In the genomic region with DNA sequence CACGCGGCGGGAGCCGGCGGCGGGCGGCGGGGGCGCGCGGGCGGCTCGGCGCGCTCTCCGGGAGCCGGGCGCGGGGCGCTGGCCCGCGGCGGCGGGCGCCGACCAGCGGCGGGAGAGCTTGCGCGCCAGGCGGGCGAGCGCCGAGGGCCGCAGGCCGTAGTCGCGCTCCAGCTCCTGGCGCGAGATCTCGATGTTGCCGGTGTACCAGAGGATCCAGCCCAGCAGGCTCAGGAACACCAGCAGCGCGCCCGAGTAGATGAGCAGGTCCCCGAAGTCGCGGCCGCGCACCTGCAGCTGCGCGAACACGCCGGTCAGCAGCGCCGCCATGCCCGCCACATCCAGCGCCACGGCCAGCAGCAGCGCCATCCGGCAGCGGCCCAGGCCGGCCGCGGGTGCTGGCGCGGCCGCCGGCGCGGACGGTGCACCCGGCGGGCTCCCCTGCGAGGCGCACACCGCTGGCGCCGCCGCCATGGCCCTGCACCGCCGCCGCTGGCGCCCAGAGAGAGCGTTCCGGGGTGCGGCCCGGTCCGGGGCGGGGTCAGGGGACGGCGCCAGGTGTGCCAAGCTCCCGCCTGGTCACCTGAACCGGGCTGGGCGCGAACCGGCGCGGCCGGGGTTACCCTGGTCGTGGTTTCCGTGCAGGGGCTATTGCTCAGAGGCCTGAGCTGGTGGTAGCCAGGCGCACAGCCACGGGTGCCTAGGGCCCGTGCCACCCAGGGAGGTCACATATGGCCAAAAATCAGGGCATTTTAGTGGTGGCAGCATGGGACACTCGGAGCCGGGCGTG, we compare ENCODE assay signal across 8 cellular contexts. TPM values are rescaled to one million over a fixed set of nuclear protein-coding genes. Genes with fewer than 3 reads are reported as not detected.
DNase-seq lines count a peak whose midpoint lies in the region; FAIRE-seq and TF ChIP-seq lines count a peak whose summit lies in the region.

Gene TMEM238, minus strand, starts transcription at position 504 of the 787 bp plus-strand sequence. Its CDS starts 33 bp downstream, at position 471.

- H3K27me3 Mint-ChIP-seq in activated naive CD4-positive, alpha-beta T cell treated with anti-CD3 and anti-CD28 coated beads for 36 hours (ENCODE audit: low read depth): no peaks in the 10 kb centered on the region
- peaks cover 14% of the 10 kb centered on the region for H3K27me3 Mint-ChIP-seq in neural crest cell (ENCODE audit: low read depth)

- DNase-seq in CD1c-positive myeloid dendritic cell (ENCODE audit: extremely low spot score) (peak; percentile 67), HAP-1 (ENCODE audit: low spot score in 2 of 2) (peak; percentile 51 to 76), foreskin melanocyte (peak; percentile 24), neural crest cell (ENCODE audit: low read depth, low spot score) (no peak), vagina (ENCODE audit: extremely low spot score in 2 of 2) (no peak), HTR-8/SVneo (ENCODE audit: insufficient read length, low spot score) (no peak)
- DNase-seq in activated naive CD4-positive, alpha-beta T cell treated with anti-CD3 and anti-CD28 coated beads for 36 hours: peak; percentile 65

- no peaks in the 10 kb centered on the region for H3K9me3 Mint-ChIP-seq in activated naive CD4-positive, alpha-beta T cell treated with anti-CD3 and anti-CD28 coated beads for 36 hours
- H3K9me3 Mint-ChIP-seq in neural crest cell: no peaks in the 10 kb centered on the region

- H2AFZ ChIP-seq in OCI-LY1 (ENCODE audit: low read length): no peak within 1 kb of the TSS

- H3K9ac ChIP-seq in OCI-LY1 (ENCODE audit: low read length): peak within 1 kb of the TSS; percentile 88

- H3K4me1 ChIP-seq in HAP-1 (peaks cover 29% of the 10 kb centered on the region), OCI-LY1 (ENCODE audit: insufficient read depth, low read length, severe bottlenecking) (peaks cover 41% of the 10 kb centered on the region), vagina (peaks cover 47% of the 10 kb centered on the region)

- H3K27me3 ChIP-seq in HAP-1 (ENCODE audit: low read depth) (no peaks in the 10 kb centered on the region), OCI-LY1 (ENCODE audit: insufficient read depth, low read length) (no peaks in the 10 kb centered on the region), vagina (no peaks in the 10 kb centered on the region)

- FAIRE-seq in HTR-8/SVneo (lab: Jason Lieb, UNC): no peak

- H3K9me2 ChIP-seq in OCI-LY1 (ENCODE audit: low read depth, low read length): no peaks in the 10 kb centered on the region

- peak within 1 kb of the TSS; percentile 88 for H3K4me3 ChIP-seq in HAP-1
- peak within 1 kb of the TSS; percentile 94 for H3K4me3 ChIP-seq in OCI-LY1 (ENCODE audit: low read depth, low read length, poor library complexity, severe bottlenecking)
- peak within 1 kb of the TSS; percentile 70 to 76 for H3K4me3 ChIP-seq in vagina

- H3K79me2 ChIP-seq in OCI-LY1 (ENCODE audit: insufficient read depth, low read length): no peaks in the 10 kb centered on the region

- H3K36me3 ChIP-seq in HAP-1 (replicated peaks): peaks cover 32% of the 10 kb centered on the region
- H3K36me3 ChIP-seq in OCI-LY1 (ENCODE audit: insufficient read depth, low read length): peaks cover 31% of the 10 kb centered on the region
- H3K36me3 ChIP-seq in vagina: peaks cover 0 to 20% of the 10 kb centered on the region in 2 donors

- no peaks in the 10 kb centered on the region for H4K20me1 ChIP-seq in OCI-LY1 (ENCODE audit: insufficient read depth, low read length)

- H3K27ac ChIP-seq in OCI-LY1 (ENCODE audit: low read depth, low read length, poor library complexity, severe bottlenecking) (peak within 1 kb of the TSS; percentile 92), vagina (peak within 1 kb of the TSS; percentile 96)

- H3K4me2 ChIP-seq in OCI-LY1 (ENCODE audit: low read length): peak within 1 kb of the TSS; percentile 93

- peaks cover 34% of the 10 kb centered on the region for H3K36me3 Mint-ChIP-seq in activated naive CD4-positive, alpha-beta T cell treated with anti-CD3 and anti-CD28 coated beads for 36 hours (ENCODE audit: low read depth)
- peaks cover 5% of the 10 kb centered on the region for H3K36me3 Mint-ChIP-seq in neural crest cell (ENCODE audit: low read depth)

- H3K9me3 ChIP-seq in HAP-1 (no peaks in the 10 kb centered on the region; the same call in 1 of the 2 replicates), OCI-LY1 (ENCODE audit: low read length) (no peaks in the 10 kb centered on the region), vagina (no peaks in the 10 kb centered on the region)

- in situ Hi-C loops in HAP-1 (cut with MboI; ENCODE audit: low sequenced_read_pairs): loop anchor here (10.0 kb wide), 1 partner anchor 79 kb away; no protein-coding TSS in a partner anchor

- H3K4me3 Mint-ChIP-seq in activated naive CD4-positive, alpha-beta T cell treated with anti-CD3 and anti-CD28 coated beads for 36 hours: peak within 1 kb of the TSS; percentile 100
- peak within 1 kb of the TSS; percentile 100 for H3K4me3 Mint-ChIP-seq in neural crest cell

- TF ChIP-seq CTCF in OCI-LY1 (IDR thresholded peaks at IDR 0.05; ENCODE audit: low read length): no peak
- TF ChIP-seq CTCF in neural crest cell (conservative IDR thresholded peaks at IDR 0.05): peak; percentile 20
- no peak for TF ChIP-seq CTCF in vagina (IDR thresholded peaks at IDR 0.05)

- intact Hi-C loops in activated naive CD4-positive, alpha-beta T cell treated with anti-CD3 and anti-CD28 coated beads for 36 hours (cut with micrococcal nuclease): loop anchor here (1.0 to 2.0 kb wide), 3 partner anchors 83 to 172 kb away; no protein-coding TSS in a partner anchor
- intact Hi-C loops in vagina (cut with DNase I): loop anchor here (2.0 kb wide), 1 partner anchor 43 kb away; no protein-coding TSS in a partner anchor

- H3F3A ChIP-seq in OCI-LY1 (ENCODE audit: insufficient read depth, low read length): no peaks in the 10 kb centered on the region

- TF ChIP-seq POLR2A in vagina (IDR thresholded peaks at IDR 0.05): no peak

- H3K27ac Mint-ChIP-seq in activated naive CD4-positive, alpha-beta T cell treated with anti-CD3 and anti-CD28 coated beads for 36 hours: peak within 1 kb of the TSS; percentile 97
- peak within 1 kb of the TSS; percentile 99 for H3K27ac Mint-ChIP-seq in neural crest cell (ENCODE audit: unreplicated experiment)

- peaks cover 45% of the 10 kb centered on the region for H3K4me1 Mint-ChIP-seq in activated naive CD4-positive, alpha-beta T cell treated with anti-CD3 and anti-CD28 coated beads for 36 hours (ENCODE audit: low read depth)
- H3K4me1 Mint-ChIP-seq in neural crest cell: peaks cover 40% of the 10 kb centered on the region

- CTCF ChIA-PET in activated naive CD4-positive, alpha-beta T cell treated with anti-CD3 and anti-CD28 coated beads for 36 hours (lab: Charles Lee): interaction anchor here (0.6 to 3.2 kb wide), 9 partner anchors 25 to 266 kb away, joined by 3 to 26 read pairs (median 4); no protein-coding TSS in a partner anchor

RNA-seq across cellular contexts. Expression of gene TMEM238, which starts in this region (rescaled TPM):
- total RNA-seq in activated naive CD4-positive, alpha-beta T cell treated with anti-CD3 and anti-CD28 coated beads for 36 hours: 10 to 100 TPM in 1 of 2 experiments, 1 to 10 TPM in 1; 9.9 to 10.2 TPM
- total RNA-seq in neural crest cell (0.40 and 0.71 TPM in 2 replicates), vagina (5.9 TPM)

Comparison
In these comparisons a context has a peak if more than half of its experiments do, and no peak if none do; other contexts are left out.
1. DNase-seq: peak in CD1c-positive myeloid dendritic cell (single experiment), HAP-1 (2 of 2), activated naive CD4-positive, alpha-beta T cell treated with anti-CD3 and anti-CD28 coated beads for 36 hours (single experiment) and foreskin melanocyte (single experiment); none in neural crest cell (single experiment), vagina (0 of 2) and HTR-8/SVneo (single experiment).
2. Peak in every context shown above with its lines, with median percentiles within 50 percentile points of each other: H3K4me3 ChIP-seq.